ENCODE assay signal across 16 cellular contexts in the genomic region with DNA sequence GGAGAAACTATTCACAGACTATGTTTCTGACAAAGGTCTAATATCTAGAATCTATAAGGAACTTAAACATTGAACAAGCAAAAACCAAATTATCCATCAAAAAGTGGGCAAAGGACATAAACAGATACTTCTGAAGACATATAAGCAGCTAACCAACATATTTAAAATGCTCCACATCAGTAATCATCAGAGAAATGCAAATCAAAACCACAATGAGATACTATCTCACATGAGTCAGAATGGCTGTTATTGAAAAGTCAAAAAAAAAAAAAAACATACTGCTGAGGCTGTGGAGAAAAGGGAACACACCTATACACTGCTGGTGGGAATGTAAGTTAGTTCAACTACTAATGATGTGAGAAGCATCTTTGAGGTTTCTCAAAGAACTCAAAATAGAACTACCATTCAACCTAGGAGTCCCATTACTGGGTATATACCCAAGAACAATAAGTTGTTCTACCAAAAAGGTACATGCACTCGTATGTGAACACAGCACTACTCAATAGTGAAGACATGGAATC.
A peak's percentile ranks its signal among the peaks of the same experiment; 100 is the strongest.
DNase-seq lines count a peak whose midpoint lies in the region; ATAC-seq, FAIRE-seq and TF ChIP-seq lines count a peak whose summit lies in the region.
"Had no signal": no experiment of that assay in that cellular context is flagged by ENCODE, and none has a peak within 500 bp of the region (broad histone marks: within the 10 kb centered on the region; RNA-seq: fewer than 3 reads in every experiment).

No MANE protein-coding gene starts in this region.

- peaks cover 6% of the 10 kb centered on the region for H3K27me3 Mint-ChIP-seq in T-helper 2 cell treated with Interferon-gamma antibody and Interleukin-4, amounts not matched to agents 5 μg/mL and 100 μg/mL, for 36 hours (ENCODE audit: low read depth)
- H3K27me3 Mint-ChIP-seq in activated CD8-positive, alpha-beta T cell treated with anti-CD3 and anti-CD28 coated beads for 36 hours, result no peaks in the 10 kb centered on the region
- H3K27me3 Mint-ChIP-seq: stimulated activated naive CD8-positive, alpha-beta T cell treated with anti-CD3 and anti-CD28 coated beads, Interleukin-15, amount 100 ng/mL, for 72 hours had no signal

- no peak overlapping the region for H3K4me3 Mint-ChIP-seq in T-helper 2 cell treated with Interferon-gamma antibody and Interleukin-4, amounts not matched to agents 5 μg/mL and 100 μg/mL, for 36 hours
- H3K4me3 Mint-ChIP-seq in activated CD8-positive, alpha-beta T cell treated with anti-CD3 and anti-CD28 coated beads for 36 hours, result no peak overlapping the region
- H3K4me3 Mint-ChIP-seq: stimulated activated naive CD8-positive, alpha-beta T cell treated with anti-CD3 and anti-CD28 coated beads, Interleukin-15, amount 100 ng/mL, for 72 hours had no signal

- H3K4me1 Mint-ChIP-seq in T-helper 2 cell treated with Interferon-gamma antibody and Interleukin-4, amounts not matched to agents 5 μg/mL and 100 μg/mL, for 36 hours (ENCODE audit: low read depth), result peaks cover 8% of the 10 kb centered on the region
- no peaks in the 10 kb centered on the region for H3K4me1 Mint-ChIP-seq in activated CD8-positive, alpha-beta T cell treated with anti-CD3 and anti-CD28 coated beads for 36 hours (ENCODE audit: low read depth)
- H3K4me1 Mint-ChIP-seq: stimulated activated naive CD8-positive, alpha-beta T cell treated with anti-CD3 and anti-CD28 coated beads, Interleukin-15, amount 100 ng/mL, for 72 hours had no signal

- TF ChIP-seq CTCF in AG04449 (IDR thresholded peaks at IDR 0.05; ENCODE audit: insufficient read depth, low read length, missing control alignments) (no peak), choroid plexus epithelial cell (conservative IDR thresholded peaks at IDR 0.05; ENCODE audit: low read depth, low read length) (no peak)
- TF ChIP-seq CTCF in activated CD8-positive, alpha-beta T cell treated with anti-CD3 and anti-CD28 coated beads for 36 hours (IDR thresholded peaks at IDR 0.05), result no peak

- peak; percentile 16 for FAIRE-seq in HTR-8/SVneo (lab: Jason Lieb, UNC)

- CTCF ChIA-PET in AG04449 (lab: Yijun Ruan, JAX), result no interaction called here
- CTCF ChIA-PET in activated CD8-positive, alpha-beta T cell treated with anti-CD3 and anti-CD28 coated beads for 36 hours (lab: Charles Lee), result no interaction called here

- intact Hi-C loops in activated CD8-positive, alpha-beta T cell treated with anti-CD3 and anti-CD28 coated beads for 36 hours (cut with micrococcal nuclease), result no loop called here

- H3K9me3 Mint-ChIP-seq in T-helper 2 cell treated with Interferon-gamma antibody and Interleukin-4, amounts not matched to agents 5 μg/mL and 100 μg/mL, for 36 hours, result no peaks in the 10 kb centered on the region
- H3K9me3 Mint-ChIP-seq in activated CD8-positive, alpha-beta T cell treated with anti-CD3 and anti-CD28 coated beads for 36 hours, result no peaks in the 10 kb centered on the region

- H3K4me3 ChIP-seq in AG04449 (ENCODE audit: low read depth, low read length) (no peak overlapping the region), choroid plexus epithelial cell (ENCODE audit: low read depth, low read length) (no peak overlapping the region)
- H3K4me3 ChIP-seq: heart right ventricle, mucosa of descending colon had no signal

- H3K36me3 Mint-ChIP-seq in T-helper 2 cell treated with Interferon-gamma antibody and Interleukin-4, amounts not matched to agents 5 μg/mL and 100 μg/mL, for 36 hours (ENCODE audit: low read depth), result no peaks in the 10 kb centered on the region
- no peaks in the 10 kb centered on the region for H3K36me3 Mint-ChIP-seq in activated CD8-positive, alpha-beta T cell treated with anti-CD3 and anti-CD28 coated beads for 36 hours (ENCODE audit: low read depth)

- POLR2A ChIA-PET in AG04449 (lab: Yijun Ruan, JAX), result interaction anchor here (0.7 kb wide), 1 partner anchor 271 kb away, joined by 3 read pairs; no protein-coding TSS in a partner anchor
- POLR2A ChIA-PET in activated CD8-positive, alpha-beta T cell treated with anti-CD3 and anti-CD28 coated beads for 36 hours (lab: Charles Lee), result no interaction called here

- DNase-seq in AG04449 (ENCODE audit: low read depth, low spot score) (peak; percentile 16), HTR-8/SVneo (ENCODE audit: insufficient read length, low spot score) (no peak), choroid plexus epithelial cell (ENCODE audit: low read depth) (peak; percentile 66), T-helper 9 cell (no peak), germinal center (ENCODE audit: low spot score) (no peak)
- no peak for DNase-seq in T-helper 2 cell treated with Interferon-gamma antibody and Interleukin-4, amounts not matched to agents 5 μg/mL and 100 μg/mL, for 36 hours (ENCODE audit: low spot score)
- no peak for DNase-seq in activated CD8-positive, alpha-beta T cell treated with anti-CD3 and anti-CD28 coated beads for 36 hours
- DNase-seq: ACHN; activated CD8-positive, alpha-beta memory T cell treated with anti-CD3 and anti-CD28 coated beads for 24 hours; caudate nucleus; heart right ventricle; mucosa of descending colon; stimulated activated CD4-positive, alpha-beta T cell treated with anti-CD3 and anti-CD28 coated beads, Interleukin-12 subunit alpha, Interleukin-12 subunit beta, amount 100 ng/mL, for 4 hours; stimulated activated naive CD8-positive, alpha-beta T cell treated with anti-CD3 and anti-CD28 coated beads, Interleukin-15, amount 100 ng/mL, for 72 hours; T-helper 1 cell had no signal

- peak; percentile 44 for ATAC-seq in GM21619 (IDR thresholded peaks at IDR 0.05; ENCODE audit: unreplicated experiment)
- no peak for ATAC-seq in activated CD8-positive, alpha-beta T cell treated with anti-CD3 and anti-CD28 coated beads for 36 hours
- ATAC-seq: heart right ventricle; mucosa of descending colon; stimulated activated naive CD8-positive, alpha-beta T cell treated with anti-CD3 and anti-CD28 coated beads, Interleukin-15, amount 100 ng/mL, for 72 hours had no signal

- no peak overlapping the region for H3K27ac Mint-ChIP-seq in T-helper 2 cell treated with Interferon-gamma antibody and Interleukin-4, amounts not matched to agents 5 μg/mL and 100 μg/mL, for 36 hours
- no peak overlapping the region for H3K27ac Mint-ChIP-seq in activated CD8-positive, alpha-beta T cell treated with anti-CD3 and anti-CD28 coated beads for 36 hours
- H3K27ac Mint-ChIP-seq: stimulated activated naive CD8-positive, alpha-beta T cell treated with anti-CD3 and anti-CD28 coated beads, Interleukin-15, amount 100 ng/mL, for 72 hours had no signal

Comparison
In these comparisons a context has a peak if more than half of its experiments do, and no peak if none do; other contexts are left out.
1. DNase-seq: peak in AG04449 (single experiment) and choroid plexus epithelial cell (single experiment); none in HTR-8/SVneo (single experiment), T-helper 2 cell treated with Interferon-gamma antibody and Interleukin-4, amounts not matched to agents 5 μg/mL and 100 μg/mL, for 36 hours (single experiment), T-helper 9 cell (single experiment), germinal center (single experiment) and activated CD8-positive, alpha-beta T cell treated with anti-CD3 and anti-CD28 coated beads for 36 hours (single experiment).